In genomic region chr4:116537828-116538227, GRCh38 we compare ENCODE assay signal across 5 cellular contexts.
"Had no signal": no experiment of that assay in that cellular context is flagged by ENCODE, and none has a peak within 500 bp of the region (broad histone marks: within the 10 kb centered on the region; RNA-seq: fewer than 3 reads in every experiment).

No MANE protein-coding gene starts in this region.

- DNase-seq: GM23248, H9, HCEC 1CT, IMR-90, KBM-7 had no signal
